Comparison of ENCODE assay signal across 7 cellular contexts in genomic region chr16:66324785-66325184, GRCh38. TPM values are rescaled to one million over a fixed set of nuclear protein-coding genes. Genes with fewer than 3 reads are reported as not detected.
A peak's percentile ranks its signal among the peaks of the same experiment; 100 is the strongest.
DNase-seq lines count a peak whose midpoint lies in the region; ATAC-seq and TF ChIP-seq lines count a peak whose summit lies in the region.

No MANE protein-coding gene starts in this region.

- H3K23ac ChIP-seq in neuronal stem cell (ENCODE audit: low read depth, low read length, poor library complexity) = peak overlapping the region; percentile 27

- no peak overlapping the region for H2BK12ac ChIP-seq in neuronal stem cell (ENCODE audit: low read length)

- H3K14ac ChIP-seq in neuronal stem cell (ENCODE audit: low read length) = no peak overlapping the region

- H3K4me3 ChIP-seq in brain microvascular endothelial cell (ENCODE audit: low read depth, low read length) = no peak overlapping the region
- H3K4me3 ChIP-seq in neuronal stem cell (ENCODE audit: low read length in 2 of 2) = no peak overlapping the region
- no peak overlapping the region for H3K4me3 ChIP-seq in Peyer's patch
- H3K4me3 ChIP-seq in sigmoid colon = no peak overlapping the region

- H4K8ac ChIP-seq in neuronal stem cell (ENCODE audit: low read depth, low read length) = no peak overlapping the region

- no peak for TF ChIP-seq POLR2A in Peyer's patch (IDR thresholded peaks at IDR 0.05)
- TF ChIP-seq POLR2A in sigmoid colon (IDR thresholded peaks at IDR 0.05) = no peak

- no peak for ATAC-seq in GM21717 (IDR thresholded peaks at IDR 0.05; ENCODE audit: unreplicated experiment)

- H3K36me3 ChIP-seq in brain microvascular endothelial cell (replicated peaks) (no peaks in the 10 kb centered on the region), neuronal stem cell (replicated peaks in 1 of 2; ENCODE audit: control insufficient read depth in 2 of 2, insufficient read depth in 2 of 2, low read length in 2 of 2) (no peaks in the 10 kb centered on the region), Peyer's patch (no peaks in the 10 kb centered on the region), sigmoid colon (no peaks in the 10 kb centered on the region)

- no peak overlapping the region for H2BK15ac ChIP-seq in neuronal stem cell (ENCODE audit: low read length)

- intact Hi-C loops in sigmoid colon (cut with DNase I) = no loop called here

- no peak overlapping the region for H2BK120ac ChIP-seq in neuronal stem cell (ENCODE audit: low read depth, low read length)

- H3K4ac ChIP-seq in neuronal stem cell (ENCODE audit: low read length) = no peak overlapping the region

- H3K27me3 ChIP-seq in brain microvascular endothelial cell (replicated peaks) = no peaks in the 10 kb centered on the region
- peaks cover 0 to 23% (median 0%) of the 10 kb centered on the region in 3 experiments for H3K27me3 ChIP-seq in neuronal stem cell (ENCODE audit: control insufficient read depth in 3 of 3, insufficient read depth in 3 of 3, low read depth in 1 of 3, low read length in 3 of 3)
- no peaks in the 10 kb centered on the region for H3K27me3 ChIP-seq in Peyer's patch
- no peaks in the 10 kb centered on the region for H3K27me3 ChIP-seq in sigmoid colon

- TF ChIP-seq EP300 in sigmoid colon (IDR thresholded peaks at IDR 0.05) = no peak

- no peak overlapping the region for H3K9ac ChIP-seq in neuronal stem cell (ENCODE audit: low read depth, low read length, poor library complexity)

- H3K4me2 ChIP-seq in neuronal stem cell (ENCODE audit: insufficient read depth, low read length, poor library complexity, severe bottlenecking) = no peak overlapping the region

- TF ChIP-seq CTCF in GM12873 (IDR thresholded peaks at IDR 0.05; ENCODE audit: insufficient read depth, low read depth, low read length, missing control alignments) (peak; percentile 20), brain microvascular endothelial cell (IDR thresholded peaks at IDR 0.05; ENCODE audit: low read depth, low read length, missing control alignments) (peak; percentile 64), Peyer's patch (IDR thresholded peaks at IDR 0.05) (no peak), sigmoid colon (IDR thresholded peaks at IDR 0.05) (no peak)

- WGBS in neuronal stem cell (ENCODE audit: extremely low coverage in 2 of 2, insufficient read length in 2 of 2, insufficient replicate concordance in 1 of 2), 2 donors = no CpG with 5 or more reads among the region's 6 CpGs
- 63 to 72% methylated on average over 6 of the region's 6 CpGs for WGBS in sigmoid colon, 2 donors

- H2BK5ac ChIP-seq in neuronal stem cell (ENCODE audit: low read length) = no peak overlapping the region

- DNase-seq in NCI-H146 (lab: John Stamatoyannopoulos, UW) = peak; percentile 63
- peak; percentile 28 for DNase-seq in brain microvascular endothelial cell
- no peak for DNase-seq in neuronal stem cell (ENCODE audit: low spot score)
- DNase-seq in Peyer's patch = no peak
- no peak for DNase-seq in sigmoid colon

- no peak overlapping the region for H2AK5ac ChIP-seq in neuronal stem cell (ENCODE audit: low read depth, low read length)

- peaks cover 0 to 3% of the 10 kb centered on the region in 2 donors for H3K4me1 ChIP-seq in neuronal stem cell (ENCODE audit: control insufficient read depth in 2 of 2, insufficient read depth in 1 of 2, low read depth in 1 of 2, low read length in 2 of 2)
- H3K4me1 ChIP-seq in Peyer's patch = peaks cover 0 to 14% (median 0%) of the 10 kb centered on the region in 4 donors
- H3K4me1 ChIP-seq in sigmoid colon = peaks cover 0 to 8% (median 3%) of the 10 kb centered on the region in 4 donors

- no peak overlapping the region for H2AFZ ChIP-seq in neuronal stem cell (ENCODE audit: low read length)

- in situ Hi-C loops in brain microvascular endothelial cell (cut with HindIII; ENCODE audit: low pct_ligation_motif_present, low sequenced_read_pairs) = no loop called here

- no peaks in the 10 kb centered on the region for H3K79me1 ChIP-seq in neuronal stem cell (ENCODE audit: low read depth, low read length)

- H3K18ac ChIP-seq in neuronal stem cell (ENCODE audit: low read length) = no peak overlapping the region

- H3K27ac ChIP-seq in brain microvascular endothelial cell = no peak overlapping the region
- H3K27ac ChIP-seq in neuronal stem cell (replicated peaks; ENCODE audit: low read length) = no peak overlapping the region
- no peak overlapping the region for H3K27ac ChIP-seq in Peyer's patch
- H3K27ac ChIP-seq in sigmoid colon = no peak overlapping the region

- no peak overlapping the region for H4K91ac ChIP-seq in neuronal stem cell (ENCODE audit: low read depth, low read length, poor library complexity)

- H3K9me3 ChIP-seq in neuronal stem cell (replicated peaks in 1 of 2; ENCODE audit: control insufficient read depth in 2 of 2, insufficient read depth in 1 of 2, low read depth in 1 of 2, low read length in 2 of 2) (no peaks in the 10 kb centered on the region), Peyer's patch (no peaks in the 10 kb centered on the region), sigmoid colon (no peaks in the 10 kb centered on the region)

RNA-seq across cellular contexts. Expression of gene CDH5, which starts 41.7 kb away (rescaled TPM):
- polyA plus RNA-seq in neuronal stem cell (2013, experiment 1 of 2) = 0.21 TPM
- 0.25 TPM for polyA plus RNA-seq in neuronal stem cell (2013, experiment 2 of 2)
- total RNA-seq in Peyer's patch (10 to 100 TPM in 3 of 4 donors, 1 to 10 TPM in 1; 5.3 to 28.1 (median 11.4) TPM), sigmoid colon (10 to 100 TPM; 12.6 to 26.0 (median 14.3) TPM)
- polyA plus RNA-seq in sigmoid colon = 10 to 100 TPM in 1 of 3 donors, under 1 TPM in 2; 0.60 to 11.5 (median 0.69) TPM

Comparison
In these comparisons a context has a peak if more than half of its experiments do, and no peak if none do; other contexts are left out.
1. CTCF ChIP-seq: peak in GM12873 (single experiment) and brain microvascular endothelial cell (single experiment); none in Peyer's patch (0 of 6) and sigmoid colon (0 of 4).
2. DNase-seq: peak in NCI-H146 (single experiment) and brain microvascular endothelial cell (single experiment); none in neuronal stem cell (single experiment), Peyer's patch (0 of 3) and sigmoid colon (single experiment).